ENCODE assay signal across 8 cellular contexts in genomic region chr2:162343824-162344616, GRCh38.
DNase-seq lines count a peak whose midpoint lies in the region; ATAC-seq and TF ChIP-seq lines count a peak whose summit lies in the region.

TSS of gene GCA (plus strand) at chr2:162344132. CDS start at chr2:162344249, 117 bp downstream.

- peak within 1 kb of the TSS; percentile 71 to 86 for H3K27ac ChIP-seq in coronary artery
- peak within 1 kb of the TSS; percentile 93 for H3K27ac ChIP-seq in layer of hippocampus (ENCODE audit: low read depth, low read length)

- TF ChIP-seq CTCF in coronary artery (IDR thresholded peaks at IDR 0.05) = no peak

- peak; percentile 75 for TF ChIP-seq POLR2A in GM19193 (IDR thresholded peaks at IDR 0.05; ENCODE audit: extremely low read depth, insufficient read depth, insufficient read length)

- peak; percentile 98 for ATAC-seq in HG03432 (IDR thresholded peaks at IDR 0.05; ENCODE audit: unreplicated experiment)

- DNase-seq in AML-193 (lab: John Stamatoyannopoulos, UW) (peak; percentile 63 to 75), NCI-H526 (lab: John Stamatoyannopoulos, UW) (peak; percentile 95 to 98), coronary artery (ENCODE audit: low spot score) (peak; percentile 98)
- peak; percentile 99 for DNase-seq in activated CD4-positive, alpha-beta T cell treated with anti-CD3 and anti-CD28 coated beads, Interleukin-2, amount 50 U/mL, for 1 hour
- peak; percentile 94 to 97 (median 96) for DNase-seq in stimulated activated CD4-positive, alpha-beta T cell treated with anti-CD3 and anti-CD28 coated beads, Interleukin-1b, Interleukin-23, amount 100 ng/mL, for 24 hours (ENCODE audit: low read depth in 4 of 4, low spot score in 1 of 4)

- no peaks in the 10 kb centered on the region for H3K27me3 ChIP-seq in layer of hippocampus (ENCODE audit: control insufficient read depth, insufficient read depth, low read length)

- peak within 1 kb of the TSS; percentile 91 for H3K4me3 ChIP-seq in coronary artery

Comparison
In these comparisons a context has a peak if more than half of its experiments do, and no peak if none do; other contexts are left out.
1. Peak in every context shown above with its lines: DNase-seq, ATAC-seq, H3K4me3 ChIP-seq and H3K27ac ChIP-seq.